ENCODE assay signal across 2 cellular contexts in the genomic region with DNA sequence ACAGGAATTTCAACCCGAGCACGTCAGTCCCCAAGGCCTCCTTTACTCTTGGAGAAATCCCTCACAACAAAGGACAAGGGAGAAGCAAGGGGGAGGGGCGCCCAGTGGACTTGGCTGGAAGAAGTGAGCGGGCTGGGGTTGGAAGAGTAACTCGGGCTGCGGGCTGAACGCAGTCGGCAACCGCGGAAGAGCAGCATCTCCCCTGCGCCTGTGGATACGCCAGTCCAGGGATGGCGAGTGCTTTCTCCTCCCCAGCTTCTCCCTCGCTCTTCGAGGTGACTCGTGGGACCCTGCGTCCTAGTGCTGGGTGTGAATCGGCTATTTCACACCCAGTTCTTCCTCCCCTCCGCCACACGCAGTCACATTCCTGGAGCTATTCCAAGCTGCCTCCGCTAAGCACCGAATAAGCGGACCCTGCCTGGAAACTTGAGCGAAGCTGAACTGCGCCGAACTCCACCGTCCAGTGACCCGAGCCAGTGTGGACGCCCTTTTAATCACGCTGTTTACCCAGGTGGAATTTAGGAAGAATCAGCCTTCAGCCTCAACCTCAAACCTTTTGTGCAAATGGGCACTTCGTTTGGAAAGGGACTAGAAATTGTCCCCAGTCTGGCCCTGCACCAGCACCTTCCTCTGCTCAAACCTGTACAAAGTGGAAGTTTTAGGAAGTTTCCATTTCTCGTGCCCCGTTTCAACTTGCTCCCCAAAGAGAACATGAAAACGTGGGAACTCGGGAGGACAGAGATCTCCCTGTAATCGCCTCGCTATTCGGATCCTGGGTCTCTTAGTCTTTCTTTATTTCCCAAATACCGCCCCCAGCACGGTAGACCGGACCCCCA.
TF ChIP-seq lines count a peak whose summit lies in the region.

No MANE protein-coding gene starts in this region.

TF ChIP-seq in A549, 52 proteins besides CTCF, POLR2A, EP300 and RAD21:
- TF ChIP-seq HOXA7 (CRISPR knock-in tag; IDR thresholded peaks at IDR 0.05) (no peak), ZC3H11A (IDR thresholded peaks at IDR 0.05) (no peak), FOXS1 (CRISPR knock-in tag; IDR thresholded peaks at IDR 0.05) (no peak), HOXB5 (CRISPR knock-in tag; IDR thresholded peaks at IDR 0.05) (no peak), SREBF2 (IDR thresholded peaks at IDR 0.05) (no peak), PBX3 (IDR thresholded peaks at IDR 0.05) (no peak), HOXB13 (CRISPR knock-in tag; IDR thresholded peaks at IDR 0.05; ENCODE audit: low read depth) (no peak), BCL3 (IDR thresholded peaks at IDR 0.05) (no peak), HEYL (CRISPR knock-in tag; IDR thresholded peaks at IDR 0.05) (no peak), JUNB (IDR thresholded peaks at IDR 0.05) (no peak), NR3C1 (IDR thresholded peaks at IDR 0.05) (no peak), ESRRA (IDR thresholded peaks at IDR 0.05; ENCODE audit: borderline replicate concordance, low read length) (no peak), GATA3 (IDR thresholded peaks at IDR 0.05; ENCODE audit: borderline replicate concordance) (no peak), NPAS2 (CRISPR knock-in tag; IDR thresholded peaks at IDR 0.05; ENCODE audit: borderline replicate concordance) (no peak), EHMT2 (IDR thresholded peaks at IDR 0.05; ENCODE audit: low read depth) (no peak), MAFK (IDR thresholded peaks at IDR 0.05; ENCODE audit: partially characterized antibody) (no peak), RFX5 (IDR thresholded peaks at IDR 0.05) (no peak)

TF ChIP-seq in HCT116, 20 proteins besides CTCF, POLR2A, EP300 and RAD21:
- no peak for TF ChIP-seq EGR1 (IDR thresholded peaks at IDR 0.05; ENCODE audit: low read depth)
- TF ChIP-seq MAX (IDR thresholded peaks at IDR 0.05) = peak; percentile 49; the same call in 1 of the 2 replicates
TF ChIP-seq in HCT116: peak in this region for 1.
